Comparison of ENCODE assay signal across 8 cellular contexts in genomic region chr1:94384485-94385353, GRCh38. TPM values are rescaled to one million over a fixed set of nuclear protein-coding genes. Genes with fewer than 3 reads are reported as not detected.
A peak's percentile ranks its signal among the peaks of the same experiment; 100 is the strongest.
DNase-seq lines count a peak whose midpoint lies in the region; ATAC-seq and TF ChIP-seq lines count a peak whose summit lies in the region.

No MANE protein-coding gene starts in this region.

- H3K4me1 ChIP-seq in HUES48 (ENCODE audit: control insufficient read depth, insufficient read depth, low read length) = no peaks in the 10 kb centered on the region
- peaks cover 36% of the 10 kb centered on the region for H3K4me1 ChIP-seq in mucosa of stomach (ENCODE audit: control insufficient read depth, insufficient read depth, low read length)

- CTCF ChIA-PET in Calu3 (lab: Charles Lee) = interaction anchor here (0.6 to 1.6 kb wide), 4 partner anchors 28 to 339 kb away, joined by 3 to 4 read pairs (median 4); no protein-coding TSS in a partner anchor

- peak overlapping the region; percentile 31 for H3K4me3 Mint-ChIP-seq in Calu3 (ENCODE audit: low read depth, unreplicated experiment)
- H3K4me3 Mint-ChIP-seq in activated T-helper 2 cell treated with anti-CD3 and anti-CD28 coated beads, Interferon-gamma antibody, Interleukin-2, Interleukin-4, amounts not matched to agents 10 μg/mL and 5 μg/mL and 100 μg/mL, durations not matched to agents 14 hours and 24 hours and 36 hours (ENCODE audit: low read depth) = peak overlapping the region; percentile 61

- BruUV-seq in Calu3 (replicated peaks; lab: Mats Ljungman, UMichigan) = no TSS peak

- ATAC-seq in HG02970 (IDR thresholded peaks at IDR 0.05; ENCODE audit: low FRiP score, unreplicated experiment) = no peak
- ATAC-seq in GM18505 (IDR thresholded peaks at IDR 0.05; ENCODE audit: unreplicated experiment) = no peak

- H3K4me3 ChIP-seq in HUES48 (ENCODE audit: low read depth, low read length) = no peak overlapping the region
- H3K4me3 ChIP-seq in mucosa of stomach (ENCODE audit: low read length) = no peak overlapping the region

- H3K27ac Mint-ChIP-seq in Calu3 (ENCODE audit: unreplicated experiment) = peak overlapping the region; percentile 90
- peak overlapping the region; percentile 95 for H3K27ac Mint-ChIP-seq in activated T-helper 2 cell treated with anti-CD3 and anti-CD28 coated beads, Interferon-gamma antibody, Interleukin-2, Interleukin-4, amounts not matched to agents 10 μg/mL and 5 μg/mL and 100 μg/mL, durations not matched to agents 14 hours and 24 hours and 36 hours

- no peaks in the 10 kb centered on the region for H3K9me3 Mint-ChIP-seq in Calu3 (ENCODE audit: low read depth, unreplicated experiment)
- H3K9me3 Mint-ChIP-seq in activated T-helper 2 cell treated with anti-CD3 and anti-CD28 coated beads, Interferon-gamma antibody, Interleukin-2, Interleukin-4, amounts not matched to agents 10 μg/mL and 5 μg/mL and 100 μg/mL, durations not matched to agents 14 hours and 24 hours and 36 hours = peaks cover 5% of the 10 kb centered on the region

- H3K36me3 ChIP-seq in HUES48 (ENCODE audit: control insufficient read depth, insufficient read depth, low read length) (no peaks in the 10 kb centered on the region), mucosa of stomach (ENCODE audit: control insufficient read depth, insufficient read depth, low read length) (no peaks in the 10 kb centered on the region)

- TF ChIP-seq CTCF in Calu3 (IDR thresholded peaks at IDR 0.05; ENCODE audit: unreplicated experiment) = no peak

- no peaks in the 10 kb centered on the region for H3K27me3 Mint-ChIP-seq in Calu3 (ENCODE audit: unreplicated experiment)
- H3K27me3 Mint-ChIP-seq in activated T-helper 2 cell treated with anti-CD3 and anti-CD28 coated beads, Interferon-gamma antibody, Interleukin-2, Interleukin-4, amounts not matched to agents 10 μg/mL and 5 μg/mL and 100 μg/mL, durations not matched to agents 14 hours and 24 hours and 36 hours (ENCODE audit: low read depth) = no peaks in the 10 kb centered on the region

- H3K9me3 ChIP-seq in HUES48 (ENCODE audit: control insufficient read depth, insufficient read depth, low read length) = peaks cover 10% of the 10 kb centered on the region
- no peaks in the 10 kb centered on the region for H3K9me3 ChIP-seq in mucosa of stomach (ENCODE audit: control insufficient read depth, low read length)

- peaks cover 36% of the 10 kb centered on the region for H3K4me1 Mint-ChIP-seq in Calu3 (ENCODE audit: low read depth, unreplicated experiment)
- H3K4me1 Mint-ChIP-seq in activated T-helper 2 cell treated with anti-CD3 and anti-CD28 coated beads, Interferon-gamma antibody, Interleukin-2, Interleukin-4, amounts not matched to agents 10 μg/mL and 5 μg/mL and 100 μg/mL, durations not matched to agents 14 hours and 24 hours and 36 hours (ENCODE audit: low read depth) = peaks cover 49% of the 10 kb centered on the region

- DNase-seq in Calu3 (peak; percentile 23), NOMO-1 treated with dmso at 0.1 percent for 144 hours (lab: John Stamatoyannopoulos, UW; ENCODE audit: unreplicated experiment) (no peak), NCI-H1105 treated with DMSO at 0.1 percent for 48 hours (lab: John Stamatoyannopoulos, UW) (no peak)
- peak; percentile 13 for DNase-seq in activated T-helper 2 cell treated with anti-CD3 and anti-CD28 coated beads, Interferon-gamma antibody, Interleukin-2, Interleukin-4, amounts not matched to agents 10 μg/mL and 5 μg/mL and 100 μg/mL, durations not matched to agents 14 hours and 24 hours and 36 hours (ENCODE audit: low spot score)

- intact Hi-C loops in Calu3 (cut with micrococcal nuclease; ENCODE audit: unreplicated experiment) = loop anchor here (1.0 to 5.0 kb wide), 3 partner anchors 12 to 78 kb away; no protein-coding TSS in a partner anchor
- intact Hi-C loops in activated T-helper 2 cell treated with anti-CD3 and anti-CD28 coated beads, Interferon-gamma antibody, Interleukin-2, Interleukin-4, amounts not matched to agents 10 μg/mL and 5 μg/mL and 100 μg/mL, durations not matched to agents 14 hours and 24 hours and 36 hours (cut with micrococcal nuclease) = loop anchor here (1.0 to 5.0 kb wide), 2 partner anchors 32 to 34 kb away; partner anchors contain the start of gene ABCD3

- H3K27ac ChIP-seq in HUES48 (ENCODE audit: low read depth, low read length) = peak overlapping the region; percentile 13

- TF ChIP-seq POLR2A in GM18505 (IDR thresholded peaks at IDR 0.05; ENCODE audit: borderline replicate concordance, extremely low read depth, insufficient read depth, insufficient read length) = no peak

- peaks cover 5% of the 10 kb centered on the region for H3K36me3 Mint-ChIP-seq in Calu3 (ENCODE audit: insufficient read depth, unreplicated experiment)
- H3K36me3 Mint-ChIP-seq in activated T-helper 2 cell treated with anti-CD3 and anti-CD28 coated beads, Interferon-gamma antibody, Interleukin-2, Interleukin-4, amounts not matched to agents 10 μg/mL and 5 μg/mL and 100 μg/mL, durations not matched to agents 14 hours and 24 hours and 36 hours (ENCODE audit: low read depth) = no peaks in the 10 kb centered on the region

- H3K9ac ChIP-seq in HUES48 (ENCODE audit: low read depth, low read length) (no peak overlapping the region), mucosa of stomach (ENCODE audit: low read length) (peak overlapping the region; percentile 42)

- H3K27me3 ChIP-seq in HUES48 (ENCODE audit: control insufficient read depth, insufficient read depth, low read length) (no peaks in the 10 kb centered on the region), mucosa of stomach (ENCODE audit: control insufficient read depth, insufficient read depth, low read length) (no peaks in the 10 kb centered on the region)

RNA-seq across cellular contexts. Expression of gene ABCD3, which starts 33.5 kb away (rescaled TPM):
- total RNA-seq in Calu3 (2022) = 51.0 and 59.3 TPM in 2 replicates
- total RNA-seq in activated T-helper 2 cell treated with anti-CD3 and anti-CD28 coated beads, Interferon-gamma antibody, Interleukin-2, Interleukin-4, amounts not matched to agents 10 μg/mL and 5 μg/mL and 100 μg/mL, durations not matched to agents 14 hours and 24 hours and 36 hours = 61.4 and 63.5 TPM in 2 replicates

Comparison
In these comparisons a context has a peak if more than half of its experiments do, and no peak if none do; other contexts are left out.
1. DNase-seq: peak in Calu3 (single experiment) and activated T-helper 2 cell treated with anti-CD3 and anti-CD28 coated beads, Interferon-gamma antibody, Interleukin-2, Interleukin-4, amounts not matched to agents 10 μg/mL and 5 μg/mL and 100 μg/mL, durations not matched to agents 14 hours and 24 hours and 36 hours (single experiment); none in NOMO-1 treated with dmso at 0.1 percent for 144 hours (single experiment) and NCI-H1105 treated with DMSO at 0.1 percent for 48 hours (single experiment).